Comparison of ENCODE assay signal across 13 cellular contexts in genomic region chr3:113659121-113659531, GRCh38. TPM values are rescaled to one million over a fixed set of nuclear protein-coding genes. Genes with fewer than 3 reads are reported as not detected.
DNase-seq lines count a peak whose midpoint lies in the region; ATAC-seq and TF ChIP-seq lines count a peak whose summit lies in the region.
"Had no signal": no experiment of that assay in that cellular context is flagged by ENCODE, and none has a peak within 500 bp of the region (broad histone marks: within the 10 kb centered on the region; RNA-seq: fewer than 3 reads in every experiment).

No MANE protein-coding gene starts in this region.

- intact Hi-C loops in psoas muscle (cut with DNase I): loop anchor here in 1 of 2 donors (10.0 kb wide), 1 partner anchor 86 kb away; the partner anchor contains the start of genes ATP6V1A and NAA50

- WGBS in psoas muscle, 3 donors: 86 to 94% (median 86%) methylated on average over 1 of the region's 1 CpG

- H4K20me1 ChIP-seq in DOHH2 (ENCODE audit: control insufficient read depth, insufficient read depth, low read depth, low read length): no peaks in the 10 kb centered on the region

- H3K9me2 ChIP-seq in DOHH2 (replicated peaks; ENCODE audit: control insufficient read depth, low read length): no peaks in the 10 kb centered on the region

- no peaks in the 10 kb centered on the region for H3F3A ChIP-seq in DOHH2 (ENCODE audit: control insufficient read depth, insufficient read depth)

- H3K4me1 ChIP-seq in DOHH2 (ENCODE audit: control insufficient read depth, low read length) (peaks cover 32% of the 10 kb centered on the region), psoas muscle (peaks cover 56% of the 10 kb centered on the region)
- H3K4me1 ChIP-seq: suprapubic skin had no signal

- H3K4me3 ChIP-seq in DOHH2 (ENCODE audit: low read length): peak overlapping the region; percentile 39
- H3K4me3 ChIP-seq in psoas muscle: no peak overlapping the region
- H3K4me3 ChIP-seq: pancreas, SJCRH30, suprapubic skin had no signal

- peak; percentile 49; the same call in 1 of the 2 replicates for TF ChIP-seq POLR2A in Raji (IDR thresholded peaks at IDR 0.05; ENCODE audit: insufficient read depth, low read depth, low read length)

- H3K4me2 ChIP-seq in DOHH2 (ENCODE audit: low read length): peak overlapping the region; percentile 52

- ATAC-seq in psoas muscle (no peak), GM18873 (IDR thresholded peaks at IDR 0.05; ENCODE audit: low FRiP score, unreplicated experiment) (no peak)
- ATAC-seq: activated T-cell treated with anti-CD3 and anti-CD28 coated beads, Interleukin-2, amount 50 U/mL, for 4 hours; pancreas had no signal

- H3K27ac ChIP-seq in DOHH2 (ENCODE audit: low read depth, low read length): peak overlapping the region; percentile 66
- H3K27ac ChIP-seq in psoas muscle: peak overlapping the region; percentile 85
- H3K27ac ChIP-seq: SJCRH30, suprapubic skin had no signal

- H3K36me3 ChIP-seq in DOHH2 (ENCODE audit: control insufficient read depth, low read length) (peaks cover 29% of the 10 kb centered on the region), psoas muscle (ENCODE audit: insufficient read depth in 1 of 2, low read depth in 1 of 2) (peaks cover 19 to 41% of the 10 kb centered on the region in 2 donors)

- no peak for TF ChIP-seq CTCF in DOHH2 (IDR thresholded peaks at IDR 0.05; ENCODE audit: low read depth, low read length, poor library complexity, severe bottlenecking)
- TF ChIP-seq CTCF in psoas muscle (IDR thresholded peaks at IDR 0.05): no peak

- H3K9me3 ChIP-seq in DOHH2 (ENCODE audit: control insufficient read depth, insufficient read depth, low read length) (no peaks in the 10 kb centered on the region), psoas muscle (no peaks in the 10 kb centered on the region)
- H3K9me3 ChIP-seq: pancreas, SJCRH30, suprapubic skin had no signal

- no peaks in the 10 kb centered on the region for H3K79me2 ChIP-seq in DOHH2 (ENCODE audit: control insufficient read depth, low read length)

- peak; percentile 85 for DNase-seq in NCI-H1694 treated with DMSO at 0.1 percent for 48 hours (lab: John Stamatoyannopoulos, UW)
- no peak for DNase-seq in psoas muscle
- DNase-seq in activated T-cell treated with anti-CD3 and anti-CD28 coated beads, Interleukin-2, amount 50 U/mL, for 48 hours: no peak
- DNase-seq in GDM1 (lab: John Stamatoyannopoulos, UW): no peak
- DNase-seq: activated CD4-positive, alpha-beta T cell treated with anti-CD3 and anti-CD28 coated beads, Interleukin-2, amount 50 U/mL, for 1 hour; activated T-cell treated with anti-CD3 and anti-CD28 coated beads, Interleukin-2, amount 50 U/mL, for 4 hours; central memory CD4-positive, alpha-beta T cell; pancreas; SJCRH30 had no signal

- H3K27me3 ChIP-seq in DOHH2 (ENCODE audit: control insufficient read depth, low read length): no peaks in the 10 kb centered on the region
- H3K27me3 ChIP-seq in psoas muscle (ENCODE audit: insufficient read depth in 3 of 3, low read length in 2 of 3): no peaks in the 10 kb centered on the region
- H3K27me3 ChIP-seq: pancreas, SJCRH30, suprapubic skin had no signal

RNA-seq across cellular contexts. Expression of gene USF3, which starts 37.3 kb away (rescaled TPM):
- 10 to 100 TPM; 17.2 to 35.4 (median 28.4) TPM for total RNA-seq in psoas muscle
- 10 to 100 TPM in 1 of 3 donors, 1 to 10 TPM in 2; 6.3 to 20.4 (median 9.3) TPM for polyA plus RNA-seq in psoas muscle
